18 cellular contexts compared by ENCODE assay signal in the genomic region with DNA sequence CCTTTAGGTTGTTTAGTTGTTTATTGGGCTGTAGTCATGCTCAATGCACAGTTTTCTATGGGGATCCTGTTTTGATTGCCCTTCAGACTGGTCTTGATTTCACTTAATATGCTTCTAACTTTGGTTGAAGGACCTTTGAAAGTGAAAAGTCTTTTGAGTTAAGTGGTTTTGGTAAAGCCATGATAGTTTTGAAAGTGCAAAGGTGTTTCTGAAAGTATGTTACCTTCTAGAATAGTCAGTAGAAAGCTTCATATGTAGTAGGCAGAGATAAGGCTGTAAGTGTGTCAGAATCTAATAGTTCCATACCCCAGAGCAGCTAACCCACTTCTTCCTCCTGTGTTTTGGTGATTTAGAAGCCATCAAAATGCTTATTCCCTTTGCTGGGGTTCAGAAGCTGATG. TPM values are rescaled to one million over a fixed set of nuclear protein-coding genes. Genes with fewer than 3 reads are reported as not detected.
DNase-seq lines count a peak whose midpoint lies in the region; ATAC-seq, FAIRE-seq and TF ChIP-seq lines count a peak whose summit lies in the region.
"Had no signal": no experiment of that assay in that cellular context is flagged by ENCODE, and none has a peak within 500 bp of the region (broad histone marks: within the 10 kb centered on the region; RNA-seq: fewer than 3 reads in every experiment).

No MANE protein-coding gene starts in this region.

- no peaks in the 10 kb centered on the region for H3K27me3 ChIP-seq in left ventricle myocardium inferior (ENCODE audit: low read depth)
- H3K27me3 ChIP-seq in Loucy (ENCODE audit: insufficient read depth, low read length, poor library complexity, severe bottlenecking) = no peaks in the 10 kb centered on the region
- no peaks in the 10 kb centered on the region for H3K27me3 ChIP-seq in pancreas
- H3K27me3 ChIP-seq: body of pancreas, colonic mucosa, hepatocyte had no signal

- no peaks in the 10 kb centered on the region for H3K9me3 Mint-ChIP-seq in activated naive CD8-positive, alpha-beta T cell (ENCODE audit: low read depth)

- no peaks in the 10 kb centered on the region for H3K36me3 ChIP-seq in left ventricle myocardium inferior
- H3K36me3 ChIP-seq in Loucy (ENCODE audit: insufficient read depth, low read length) = no peaks in the 10 kb centered on the region
- H3K36me3 ChIP-seq in pancreas = no peaks in the 10 kb centered on the region
- H3K36me3 ChIP-seq: colonic mucosa had no signal

- H3K27ac ChIP-seq in left ventricle myocardium inferior (replicated peaks) (peak overlapping the region; percentile 51), pancreas (no peak overlapping the region)
- H3K27ac ChIP-seq: body of pancreas, colonic mucosa, GM23248, hepatocyte had no signal

- H3K4me2 ChIP-seq in Loucy (ENCODE audit: low read depth, low read length, poor library complexity, severe bottlenecking) = peak overlapping the region; percentile 69
- H3K4me2 ChIP-seq: hepatocyte had no signal

- no peak for FAIRE-seq in pancreas (lab: Jason Lieb, UNC)

- intact Hi-C loops in left ventricle myocardium inferior (cut with micrococcal nuclease) (no loop called here), cardiac septum (cut with DNase I) (no loop called here), lower leg skin (cut with DNase I; ENCODE audit: low total_unique reads) (no loop called here), pancreas (cut with DNase I) (no loop called here)

- H3K9ac ChIP-seq in Loucy (ENCODE audit: low read depth, low read length, poor library complexity, severe bottlenecking) = no peak overlapping the region
- H3K9ac ChIP-seq: GM23248 had no signal

- no peaks in the 10 kb centered on the region for H4K20me1 ChIP-seq in Loucy (ENCODE audit: insufficient read depth, low read length, poor library complexity, severe bottlenecking)

- H3K9me2 ChIP-seq in Loucy (replicated peaks; ENCODE audit: low read depth, low read length) = no peaks in the 10 kb centered on the region

- H3K36me3 Mint-ChIP-seq in activated naive CD8-positive, alpha-beta T cell = peaks cover 2% of the 10 kb centered on the region

- no peak overlapping the region for H3K4me3 ChIP-seq in left ventricle myocardium inferior
- peak overlapping the region; percentile 60 for H3K4me3 ChIP-seq in Loucy (ENCODE audit: low read length, poor library complexity, severe bottlenecking)
- no peak overlapping the region for H3K4me3 ChIP-seq in lower leg skin (ENCODE audit: low read depth, poor library complexity, severe bottlenecking)
- no peak overlapping the region for H3K4me3 ChIP-seq in pancreas
- H3K4me3 ChIP-seq: body of pancreas, colonic mucosa, GM23248, hepatocyte had no signal

- TF ChIP-seq CTCF in left ventricle myocardium inferior (IDR thresholded peaks at IDR 0.05; ENCODE audit: borderline replicate concordance) (no peak), Loucy (conservative IDR thresholded peaks at IDR 0.05; ENCODE audit: low read length) (no peak), lower leg skin (IDR thresholded peaks at IDR 0.05) (no peak), pancreas (IDR thresholded peaks at IDR 0.05) (no peak)

- H3K9me3 ChIP-seq in left ventricle myocardium inferior (replicated peaks) (no peaks in the 10 kb centered on the region), Loucy (ENCODE audit: insufficient read depth, low read depth, low read length) (no peaks in the 10 kb centered on the region), pancreas (no peaks in the 10 kb centered on the region)
- H3K9me3 ChIP-seq: body of pancreas, colonic mucosa had no signal

- H2AFZ ChIP-seq in Loucy (ENCODE audit: low read length) = no peak overlapping the region
- H2AFZ ChIP-seq: GM23248, hepatocyte had no signal

- H3K4me1 ChIP-seq in left ventricle myocardium inferior (peaks cover 43% of the 10 kb centered on the region), Loucy (ENCODE audit: insufficient read depth, low read length, poor library complexity, severe bottlenecking) (peaks cover 37% of the 10 kb centered on the region), pancreas (no peaks in the 10 kb centered on the region)
- H3K4me1 ChIP-seq: body of pancreas, colonic mucosa had no signal

- no peaks in the 10 kb centered on the region for H3K79me2 ChIP-seq in Loucy (ENCODE audit: insufficient read depth, low read length)
- H3K79me2 ChIP-seq: hepatocyte had no signal

- H3K27ac Mint-ChIP-seq in activated naive CD8-positive, alpha-beta T cell = peak overlapping the region; percentile 93

- no peak for ATAC-seq in pancreas
- ATAC-seq: body of pancreas, right cardiac atrium had no signal

- H3K27me3 Mint-ChIP-seq in activated naive CD8-positive, alpha-beta T cell = no peaks in the 10 kb centered on the region

- DNase-seq in left ventricle myocardium inferior (no peak), cardiac septum (ENCODE audit: low spot score) (no peak), lower leg skin (ENCODE audit: low spot score in 2 of 2) (no peak), EL (no peak), pancreas (no peak)
- DNase-seq: activated gamma-delta T cell, body of pancreas, colonic mucosa, GM23248, islet precursor cell, NCI-H1092, NCI-H2081 treated with DMSO at 0.1 percent for 48 hours, NCI-H510A, right cardiac atrium had no signal

- peaks cover 86% of the 10 kb centered on the region for H3K4me1 Mint-ChIP-seq in activated naive CD8-positive, alpha-beta T cell (ENCODE audit: low read depth)

- TF ChIP-seq POLR2A in lower leg skin (IDR thresholded peaks at IDR 0.05) = no peak

- H3F3A ChIP-seq in Loucy (ENCODE audit: low read depth) = no peaks in the 10 kb centered on the region

- H3K4me3 Mint-ChIP-seq in activated naive CD8-positive, alpha-beta T cell = peak overlapping the region; percentile 84

RNA-seq across cellular contexts. Expression of gene RASGRF2, which starts 46.1 kb away (rescaled TPM):
- total RNA-seq in left ventricle myocardium inferior (4.8 TPM), cardiac septum (8.2 TPM), lower leg skin (1 to 10 TPM; 1.0 to 5.3 (median 1.8) TPM), pancreas (1 to 10 TPM; 1.1 to 2.0 (median 1.4) TPM)
- polyA plus RNA-seq in pancreas = 1 to 10 TPM; 1.1 to 2.7 TPM
- total RNA-seq: G401, GM23248 had no signal
